10 cellular contexts compared by ENCODE assay signal in the genomic region with DNA sequence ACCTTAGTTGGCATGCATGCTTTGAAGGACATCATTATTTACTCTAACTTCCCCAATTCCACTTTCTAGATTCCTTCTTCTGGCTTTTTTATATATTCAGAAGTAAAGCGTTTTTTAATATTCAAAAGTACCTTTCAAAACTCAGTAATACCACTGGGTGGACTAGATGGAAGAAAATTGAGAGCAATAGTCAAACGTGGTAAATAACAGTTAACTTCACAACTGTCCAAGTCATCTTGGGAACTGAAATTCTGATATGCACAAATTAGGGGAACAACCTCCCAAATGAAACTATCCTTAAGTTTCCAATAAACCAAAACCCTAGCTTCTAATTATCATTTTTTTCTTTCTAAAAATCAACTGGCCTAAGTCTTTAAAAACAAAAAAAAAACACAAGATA. TPM values are rescaled to one million over a fixed set of nuclear protein-coding genes. Genes with fewer than 3 reads are reported as not detected.
A peak's percentile ranks its signal among the peaks of the same experiment; 100 is the strongest.
DNase-seq lines count a peak whose midpoint lies in the region; ATAC-seq and TF ChIP-seq lines count a peak whose summit lies in the region.
"Had no signal": no experiment of that assay in that cellular context is flagged by ENCODE, and none has a peak within 500 bp of the region (broad histone marks: within the 10 kb centered on the region; RNA-seq: fewer than 3 reads in every experiment).

No MANE protein-coding gene starts in this region.

- H3K27ac Mint-ChIP-seq in IgD-negative memory B cell (peak overlapping the region; percentile 60 to 91 (median 90)), osteocyte (ENCODE audit: unreplicated experiment) (peak overlapping the region; percentile 81)
- H3K27ac Mint-ChIP-seq in central memory CD8-positive, alpha-beta T cell (ENCODE audit: low read depth), result peak overlapping the region; percentile 90

- no peaks in the 10 kb centered on the region for H3K27me3 Mint-ChIP-seq in IgD-negative memory B cell
- H3K27me3 Mint-ChIP-seq in central memory CD8-positive, alpha-beta T cell, result no peaks in the 10 kb centered on the region
- H3K27me3 Mint-ChIP-seq in osteocyte (ENCODE audit: unreplicated experiment), result no peaks in the 10 kb centered on the region

- H3K9me3 Mint-ChIP-seq in IgD-negative memory B cell, result peaks cover 0 to 3% (median 0%) of the 10 kb centered on the region in 3 donors
- no peaks in the 10 kb centered on the region for H3K9me3 Mint-ChIP-seq in central memory CD8-positive, alpha-beta T cell
- peaks cover 8% of the 10 kb centered on the region for H3K9me3 Mint-ChIP-seq in osteocyte (ENCODE audit: unreplicated experiment)

- H3K36me3 Mint-ChIP-seq in IgD-negative memory B cell (peaks cover 4% of the 10 kb centered on the region), osteocyte (ENCODE audit: unreplicated experiment) (peaks cover 3% of the 10 kb centered on the region)
- H3K36me3 Mint-ChIP-seq in central memory CD8-positive, alpha-beta T cell (ENCODE audit: insufficient read depth), result peaks cover 9% of the 10 kb centered on the region

- H3K4me3 Mint-ChIP-seq in IgD-negative memory B cell, result peak overlapping the region; percentile 83 to 95 (median 91)
- peak overlapping the region; percentile 79 for H3K4me3 Mint-ChIP-seq in central memory CD8-positive, alpha-beta T cell
- H3K4me3 Mint-ChIP-seq in osteocyte (ENCODE audit: unreplicated experiment), result peak overlapping the region; percentile 80

- no peak for DNase-seq in central memory CD8-positive, alpha-beta T cell (ENCODE audit: low spot score in 2 of 2)
- no peak for DNase-seq in osteocyte (ENCODE audit: extremely low spot score, unreplicated experiment)
- no peak for DNase-seq in NCI-H187 treated with DMSO at 0.1 percent for 48 hours (lab: John Stamatoyannopoulos, UW)
- DNase-seq in H4 (ENCODE audit: low spot score), result no peak
- DNase-seq: activated effector memory CD4-positive, alpha-beta T cell treated with anti-CD3 and anti-CD28 coated beads, Interleukin-2, amount 50 U/mL, for 16 hours; NCI-H146 had no signal

- H3K4me1 Mint-ChIP-seq in IgD-negative memory B cell (peaks cover 68 to 73% (median 73%) of the 10 kb centered on the region in 3 donors), osteocyte (ENCODE audit: unreplicated experiment) (peaks cover 35% of the 10 kb centered on the region)
- peaks cover 53% of the 10 kb centered on the region for H3K4me1 Mint-ChIP-seq in central memory CD8-positive, alpha-beta T cell

- ATAC-seq in GM18511 (IDR thresholded peaks at IDR 0.05; ENCODE audit: unreplicated experiment) (peak; percentile 38), GM18861 (IDR thresholded peaks at IDR 0.05; ENCODE audit: unreplicated experiment) (no peak), HG03521 (IDR thresholded peaks at IDR 0.05; ENCODE audit: unreplicated experiment) (no peak)
- no peak for ATAC-seq in central memory CD8-positive, alpha-beta T cell (replicated peaks; ENCODE audit: extremely low read depth, poor library complexity, severe bottlenecking)

- no peak for TF ChIP-seq CTCF in osteocyte (IDR thresholded peaks at IDR 0.05)

RNA-seq across cellular contexts. Expression of a gene that starts 9.0 kb away (rescaled TPM):
- 126 TPM for polyA plus RNA-seq in IgD-negative memory B cell
- 35.5 and 41.1 TPM in 2 replicates for total RNA-seq in osteocyte
- total RNA-seq in H4 (2014; rRNA removed; shearing (Covaris generic)), result 72.6 and 127 TPM in 2 replicates
